8 cellular contexts compared by ENCODE assay signal in genomic region chr2:157327621-157328102, GRCh38. TPM values are rescaled to one million over a fixed set of nuclear protein-coding genes. Genes with fewer than 3 reads are reported as not detected.
A peak's percentile ranks its signal among the peaks of the same experiment; 100 is the strongest.
DNase-seq lines count a peak whose midpoint lies in the region; ATAC-seq, FAIRE-seq and TF ChIP-seq lines count a peak whose summit lies in the region.

No MANE protein-coding gene starts in this region.

- intact Hi-C loops in left ventricle myocardium superior (cut with micrococcal nuclease) (no loop called here), sciatic nerve (cut with DNase I) (no loop called here)

- H3K36me3 Mint-ChIP-seq in T-cell = peaks cover 17% of the 10 kb centered on the region

- no peak for TF ChIP-seq POLR2A in GM12891 (IDR thresholded peaks at IDR 0.05; ENCODE audit: low read depth, low read length)

- peak overlapping the region; percentile 40 to 55 (median 55) for H3K4me3 Mint-ChIP-seq in T-cell

- peak; percentile 97 for FAIRE-seq in GM12891 (lab: Jason Lieb, UNC)

- no peaks in the 10 kb centered on the region for H3K27me3 Mint-ChIP-seq in T-cell

- CTCF ChIA-PET in T-cell (lab: Charles Lee) = interaction anchor here (0.6 to 3.6 kb wide), 81 partner anchors 9 to 683 kb away, joined by 3 to 47 read pairs (median 5); partner anchors contain the start of genes CYTIP (in 2 of the 2) and ACVR1C (in 1 of the 2)

- H3K4me1 Mint-ChIP-seq in T-cell = peaks cover 52 to 54% (median 53%) of the 10 kb centered on the region in 3 donors

- POLR2A ChIA-PET in T-cell (lab: Charles Lee) = interaction anchor here (0.7 to 1.4 kb wide), 7 partner anchors 38 to 137 kb away, joined by 3 to 5 read pairs (median 3); no protein-coding TSS in a partner anchor

- DNase-seq in GM12891 (ENCODE audit: insufficient read length, low spot score) (peak; percentile 53), NAMALWA (ENCODE audit: low spot score) (peak; percentile 87), T-cell (peak; percentile 61 to 91 (median 81)), amniotic epithelial cell (ENCODE audit: low read depth) (peak; percentile 53), left ventricle myocardium superior (peak; percentile 89), sciatic nerve (ENCODE audit: low spot score) (peak; percentile 91), cerebellar nuclear complex (lab: John Stamatoyannopoulos, UW) (no peak)

- H3K27ac Mint-ChIP-seq in T-cell = peak overlapping the region; percentile 87 to 91

- ATAC-seq in HG02571 (IDR thresholded peaks at IDR 0.05; ENCODE audit: unreplicated experiment) (peak; percentile 99), T-cell (replicated peaks in 1 of 4) (peak; percentile 86 to 92 (median 91)), left ventricle myocardium superior (peak; percentile 97), sciatic nerve (peak; percentile 89)

- H3K9me3 Mint-ChIP-seq in T-cell = no peaks in the 10 kb centered on the region

TF ChIP-seq in GM12891, 5 proteins besides CTCF, POLR2A, EP300 and RAD21:
- no peak for TF ChIP-seq POLR2AphosphoS5 (IDR thresholded peaks at IDR 0.05; ENCODE audit: low read depth, low read length)
- no peak for TF ChIP-seq SPI1 (IDR thresholded peaks at IDR 0.05; ENCODE audit: low read depth, low read length)
- TF ChIP-seq POU2F2 (IDR thresholded peaks at IDR 0.05; ENCODE audit: low read depth, low read length) = no peak
- TF ChIP-seq PAX5 (IDR thresholded peaks at IDR 0.05; ENCODE audit: insufficient read depth, low read length, severe bottlenecking) = no peak
- TF ChIP-seq TAF1 (IDR thresholded peaks at IDR 0.05; ENCODE audit: low read depth, low read length) = no peak

RNA-seq across cellular contexts. Expression of gene ERMN, which starts 2.0 kb away (rescaled TPM):
- polyA plus RNA-seq in GM12891 (2012; ENCODE audit: low read depth, missing spikeins) = 0.74 TPM
- 10 to 100 TPM in 2 of 5 donors, 1 to 10 TPM in 3; 2.2 to 12.8 (median 4.3) TPM for total RNA-seq in T-cell
- total RNA-seq in left ventricle myocardium superior = not detected
- total RNA-seq in sciatic nerve = 4.6 TPM

Comparison
In these comparisons a context has a peak if more than half of its experiments do, and no peak if none do; other contexts are left out.
1. DNase-seq: peak in GM12891 (single experiment), NAMALWA (single experiment), T-cell (34 of 34), amniotic epithelial cell (single experiment), left ventricle myocardium superior (single experiment) and sciatic nerve (single experiment); none in cerebellar nuclear complex (0 of 2).
2. Peak in every context shown above with its lines, with median percentiles within 50 percentile points of each other: ATAC-seq.